21 cellular contexts compared by ENCODE assay signal in genomic region chr7:130429019-130429418, GRCh38. TPM values are rescaled to one million over a fixed set of nuclear protein-coding genes. Genes with fewer than 3 reads are reported as not detected.
"Had no signal": no experiment of that assay in that cellular context is flagged by ENCODE, and none has a peak within 500 bp of the region (broad histone marks: within the 10 kb centered on the region; RNA-seq: fewer than 3 reads in every experiment).

No MANE protein-coding gene starts in this region.

- H3K4me2 ChIP-seq: smooth muscle cell had no signal

- H3K4me3 ChIP-seq: coronary artery, esophagus muscularis mucosa, sigmoid colon, smooth muscle cell, thoracic aorta, upper lobe of right lung had no signal

- H3K27ac ChIP-seq: coronary artery, esophagus muscularis mucosa, parathyroid adenoma, sigmoid colon, thoracic aorta, upper lobe of right lung had no signal

- H3K4me1 ChIP-seq: parathyroid adenoma had no signal

- H3K27me3 ChIP-seq: esophagus muscularis mucosa, sigmoid colon, upper lobe of right lung had no signal

- DNase-seq: activated naive CD4-positive, alpha-beta T cell; activated naive CD8-positive, alpha-beta T cell treated with anti-CD3 and anti-CD28 coated beads, Interleukin-2, amount 10 ng/mL, durations not matched to agents 7 days and 5 days; activated T-cell treated with anti-CD3 and anti-CD28 coated beads, Interleukin-2, amount 50 U/mL, for 4 hours; amniotic stem cell; cerebellar nuclear complex; hypothalamus; sigmoid colon; stimulated activated CD4-positive, alpha-beta T cell treated with anti-CD3 and anti-CD28 coated beads, Interleukin-15, amount 100 ng/mL, for 24 hours; stimulated activated CD8-positive, alpha-beta memory T cell treated with anti-CD3 and anti-CD28 coated beads, Interleukin-4, amount 100 ng/mL, for 48 hours; stimulated activated naive B cell treated with anti-CD40 and anti-IgM and Interleukin-4, amounts not matched to agents 10 μg/mL and 1 μg/mL and 100 μg/mL, for 72 hours; T-helper 1 cell; upper lobe of right lung had no signal

- H3K9ac ChIP-seq: parathyroid adenoma had no signal

- H2AFZ ChIP-seq: parathyroid adenoma had no signal

- H3K36me3 ChIP-seq: sigmoid colon, thoracic aorta, upper lobe of right lung had no signal

- H3K9me3 ChIP-seq: esophagus muscularis mucosa, sigmoid colon, thoracic aorta, upper lobe of right lung had no signal

RNA-seq across cellular contexts. Expression of gene CPA1, which starts 48.7 kb away (rescaled TPM):
- total RNA-seq: activated naive CD8-positive, alpha-beta T cell treated with anti-CD3 and anti-CD28 coated beads, Interleukin-2, amount 10 ng/mL, durations not matched to agents 7 days and 5 days; activated T-helper 2 cell treated with anti-CD3 and anti-CD28 coated beads, Interferon-gamma antibody, Interleukin-2, Interleukin-4, amounts not matched to agents 10 μg/mL and 5 μg/mL and 100 μg/mL, durations not matched to agents 14 hours and 24 hours and 36 hours; bronchial epithelial cell; esophagus muscularis mucosa; frontal cortex; mononuclear cell; upper lobe of right lung had no signal
